ENCODE assay signal across 1 cellular context in the genomic region with DNA sequence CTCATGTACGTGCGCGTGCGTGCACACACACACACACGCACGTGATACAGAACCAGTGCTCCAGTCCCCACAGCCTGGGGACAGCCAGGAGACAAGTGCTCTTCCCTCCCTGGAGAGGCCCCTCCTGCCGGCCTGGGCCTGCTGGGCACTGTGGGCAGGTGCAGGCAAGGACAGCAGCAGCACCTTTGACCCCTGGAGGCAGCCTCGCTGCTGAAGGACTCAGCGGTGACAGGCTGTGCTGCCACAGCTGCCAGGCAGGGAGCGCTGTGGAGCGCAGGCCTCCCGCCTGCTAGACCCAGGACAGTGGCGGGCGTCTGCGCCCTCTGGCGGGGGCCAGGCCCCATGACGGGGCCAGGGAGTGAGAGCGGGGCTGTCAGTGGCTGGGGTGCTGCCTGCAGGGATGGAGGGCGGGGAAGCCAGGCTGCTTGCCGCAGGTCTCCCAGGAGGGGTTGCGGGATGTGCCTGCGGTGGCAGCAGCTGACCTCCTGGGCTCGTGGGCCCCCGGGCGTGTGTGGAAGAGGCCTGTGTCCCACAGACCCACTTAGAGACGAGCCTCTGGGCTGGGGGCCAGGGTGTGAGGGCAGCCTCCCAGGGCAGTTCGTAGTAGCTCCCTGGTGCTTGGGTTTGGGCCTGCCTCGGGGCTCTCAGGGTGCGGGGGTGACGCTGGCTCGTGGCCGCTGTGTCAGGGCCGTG.
TF ChIP-seq lines count a peak whose summit lies in the region.

No MANE protein-coding gene starts in this region.

TF ChIP-seq in IMR-90, 13 proteins besides CTCF, POLR2A, EP300 and RAD21 (continued from another document):
- TF ChIP-seq BHLHE40 (IDR thresholded peaks at IDR 0.05; ENCODE audit: low read depth, low read length) (peak; percentile 27; the same call in 1 of the 2 replicates), MAFK (IDR thresholded peaks at IDR 0.05; ENCODE audit: low read depth, low read length) (no peak)
- TF ChIP-seq, protein P1, sequence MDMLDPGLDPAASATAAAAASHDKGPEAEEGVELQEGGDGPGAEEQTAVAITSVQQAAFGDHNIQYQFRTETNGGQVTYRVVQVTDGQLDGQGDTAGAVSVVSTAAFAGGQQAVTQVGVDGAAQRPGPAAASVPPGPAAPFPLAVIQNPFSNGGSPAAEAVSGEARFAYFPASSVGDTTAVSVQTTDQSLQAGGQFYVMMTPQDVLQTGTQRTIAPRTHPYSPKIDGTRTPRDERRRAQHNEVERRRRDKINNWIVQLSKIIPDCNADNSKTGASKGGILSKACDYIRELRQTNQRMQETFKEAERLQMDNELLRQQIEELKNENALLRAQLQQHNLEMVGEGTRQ (IDR thresholded peaks at IDR 0.05; ENCODE audit: low read depth, low read length) = peak; percentile 27; the same call in 1 of the 2 replicates
